14 cellular contexts compared by ENCODE assay signal in genomic region chr3:152121292-152121654, GRCh38.
DNase-seq lines count a peak whose midpoint lies in the region; ATAC-seq and TF ChIP-seq lines count a peak whose summit lies in the region.
"Had no signal": no experiment of that assay in that cellular context is flagged by ENCODE, and none has a peak within 500 bp of the region (broad histone marks: within the 10 kb centered on the region; RNA-seq: fewer than 3 reads in every experiment).

No MANE protein-coding gene starts in this region.

- H3K36me3 Mint-ChIP-seq in activated T-helper 1 cell treated with anti-CD3 and anti-CD28 coated beads, Interleukin-12 subunit alpha, Interleukin-12 subunit beta, Interleukin-2, Interleukin-4 antibody, amounts not matched to agents 30 ng/mL and 10 ng/mL and 1 ng/mL, durations not matched to agents 14 hours and 24 hours and 36 hours (ENCODE audit: low read depth): peaks cover 1% of the 10 kb centered on the region

- H3K4me1 Mint-ChIP-seq in activated T-helper 1 cell treated with anti-CD3 and anti-CD28 coated beads, Interleukin-12 subunit alpha, Interleukin-12 subunit beta, Interleukin-2, Interleukin-4 antibody, amounts not matched to agents 30 ng/mL and 10 ng/mL and 1 ng/mL, durations not matched to agents 14 hours and 24 hours and 36 hours (ENCODE audit: low read depth): peaks cover 21% of the 10 kb centered on the region

- H3K4me3 Mint-ChIP-seq in activated T-helper 1 cell treated with anti-CD3 and anti-CD28 coated beads, Interleukin-12 subunit alpha, Interleukin-12 subunit beta, Interleukin-2, Interleukin-4 antibody, amounts not matched to agents 30 ng/mL and 10 ng/mL and 1 ng/mL, durations not matched to agents 14 hours and 24 hours and 36 hours: no peak overlapping the region
- H3K4me3 Mint-ChIP-seq: natural killer cell treated with Interleukin-12 subunit alpha and Interleukin-12 subunit beta and Interleukin-15 and Interleukin-18, amount 100 ng/mL, for 72 hours had no signal

- TF ChIP-seq CTCF in fibroblast of villous mesenchyme (IDR thresholded peaks at IDR 0.05; ENCODE audit: insufficient read depth, low read depth, low read length): no peak

- intact Hi-C loops in activated T-helper 1 cell treated with anti-CD3 and anti-CD28 coated beads, Interleukin-12 subunit alpha, Interleukin-12 subunit beta, Interleukin-2, Interleukin-4 antibody, amounts not matched to agents 30 ng/mL and 10 ng/mL and 1 ng/mL, durations not matched to agents 14 hours and 24 hours and 36 hours (cut with micrococcal nuclease): no loop called here

- H3K27ac Mint-ChIP-seq in activated T-helper 1 cell treated with anti-CD3 and anti-CD28 coated beads, Interleukin-12 subunit alpha, Interleukin-12 subunit beta, Interleukin-2, Interleukin-4 antibody, amounts not matched to agents 30 ng/mL and 10 ng/mL and 1 ng/mL, durations not matched to agents 14 hours and 24 hours and 36 hours: no peak overlapping the region
- H3K27ac Mint-ChIP-seq: natural killer cell treated with Interleukin-12 subunit alpha and Interleukin-12 subunit beta and Interleukin-15 and Interleukin-18, amount 100 ng/mL, for 72 hours had no signal

- ATAC-seq in HG02852 (IDR thresholded peaks at IDR 0.05; ENCODE audit: unreplicated experiment): no peak
- ATAC-seq: natural killer cell treated with Interleukin-12 subunit alpha and Interleukin-12 subunit beta and Interleukin-15 and Interleukin-18, amount 100 ng/mL, for 72 hours had no signal

- peaks cover 8% of the 10 kb centered on the region for H3K9me3 Mint-ChIP-seq in activated T-helper 1 cell treated with anti-CD3 and anti-CD28 coated beads, Interleukin-12 subunit alpha, Interleukin-12 subunit beta, Interleukin-2, Interleukin-4 antibody, amounts not matched to agents 30 ng/mL and 10 ng/mL and 1 ng/mL, durations not matched to agents 14 hours and 24 hours and 36 hours
- H3K9me3 Mint-ChIP-seq: natural killer cell treated with Interleukin-12 subunit alpha and Interleukin-12 subunit beta and Interleukin-15 and Interleukin-18, amount 100 ng/mL, for 72 hours had no signal

- DNase-seq in HCEC 1CT: peak; percentile 96
- DNase-seq in SW 1271 (lab: John Stamatoyannopoulos, UW): peak; percentile 1 to 72
- peak; percentile 96 for DNase-seq in fibroblast of villous mesenchyme (ENCODE audit: low read depth)
- DNase-seq in stromal cell of bone marrow (ENCODE audit: low read depth): peak; percentile 77
- no peak for DNase-seq in activated T-helper 1 cell treated with anti-CD3 and anti-CD28 coated beads, Interleukin-12 subunit alpha, Interleukin-12 subunit beta, Interleukin-2, Interleukin-4 antibody, amounts not matched to agents 30 ng/mL and 10 ng/mL and 1 ng/mL, durations not matched to agents 14 hours and 24 hours and 36 hours (ENCODE audit: low spot score)
- DNase-seq in NCI-H524 (lab: John Stamatoyannopoulos, UW): no peak
- DNase-seq: activated CD4-positive, CD25-positive, alpha-beta regulatory T cell treated with anti-CD3 and anti-CD28 coated beads, Interleukin-2, amount 50 U/mL, for 72 hours; DMS79 treated with DMSO at 0.1 percent for 48 hours; effector memory CD4-positive, alpha-beta T cell; H7; MM.1S; NCI-H446 treated with DMSO at 0.1 percent for 48 hours had no signal

- H3K4me3 ChIP-seq in fibroblast of villous mesenchyme (ENCODE audit: low read depth, low read length): no peak overlapping the region

- H3K27me3 Mint-ChIP-seq in activated T-helper 1 cell treated with anti-CD3 and anti-CD28 coated beads, Interleukin-12 subunit alpha, Interleukin-12 subunit beta, Interleukin-2, Interleukin-4 antibody, amounts not matched to agents 30 ng/mL and 10 ng/mL and 1 ng/mL, durations not matched to agents 14 hours and 24 hours and 36 hours (ENCODE audit: insufficient read depth): peaks cover 8% of the 10 kb centered on the region

Comparison
In these comparisons a context has a peak if more than half of its experiments do, and no peak if none do; other contexts are left out.
1. DNase-seq: peak in HCEC 1CT (single experiment), SW 1271 (2 of 2), fibroblast of villous mesenchyme (single experiment) and stromal cell of bone marrow (single experiment); none in activated T-helper 1 cell treated with anti-CD3 and anti-CD28 coated beads, Interleukin-12 subunit alpha, Interleukin-12 subunit beta, Interleukin-2, Interleukin-4 antibody, amounts not matched to agents 30 ng/mL and 10 ng/mL and 1 ng/mL, durations not matched to agents 14 hours and 24 hours and 36 hours (single experiment) and NCI-H524 (0 of 2).